ENCODE assay signal across 1 cellular context in the genomic region with DNA sequence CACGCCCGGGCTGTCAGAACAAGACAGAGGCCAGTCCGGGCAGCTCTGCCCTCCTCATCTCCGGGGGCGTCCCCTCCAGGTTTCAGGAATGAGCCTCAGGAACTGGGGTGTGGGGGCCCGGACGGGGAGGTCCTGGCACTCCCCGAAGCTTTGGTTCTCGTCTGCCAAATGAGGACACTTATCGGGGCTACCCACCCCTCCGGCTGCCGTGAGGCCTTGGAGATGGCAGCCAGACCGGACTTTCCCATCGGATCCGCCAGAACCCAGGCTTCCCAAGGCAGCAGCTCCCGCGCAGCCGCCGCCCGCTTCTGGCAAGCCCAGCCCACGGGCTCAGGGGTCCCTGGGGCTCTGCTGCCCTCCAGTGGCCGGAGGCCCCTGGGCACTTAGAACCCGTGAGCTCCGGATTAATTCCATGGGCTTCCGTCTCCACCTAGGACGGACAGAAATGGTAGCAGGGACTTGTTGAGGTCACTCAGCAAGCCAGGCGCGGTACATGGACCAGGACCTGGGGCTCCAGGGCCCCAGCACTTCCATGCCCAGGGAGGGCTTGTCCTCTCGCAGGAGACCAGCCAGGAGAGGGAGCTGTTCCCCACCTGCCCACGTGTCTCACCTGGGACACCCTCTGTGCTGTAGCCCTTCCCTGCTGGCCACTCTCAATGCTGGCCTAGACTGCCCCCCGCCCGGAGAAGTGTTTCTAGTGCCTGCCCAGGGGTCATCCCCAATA.
TF ChIP-seq lines count a peak whose summit lies in the region.

No MANE protein-coding gene starts in this region.

TF ChIP-seq in HepG2, 621 proteins besides CTCF, POLR2A, EP300 and RAD21 (continued from another document):
- TF ChIP-seq HOXA3 (CRISPR knock-in tag; IDR thresholded peaks at IDR 0.05) (0 out of 2 replicates have a peak, but pooled peaks have one; percentile 60), NKX3-1 (CRISPR knock-in tag; IDR thresholded peaks at IDR 0.05) (peak; percentile 78), ZNF891 (CRISPR knock-in tag; IDR thresholded peaks at IDR 0.05) (peak; percentile 88; the same call in 1 of the 2 replicates), RXRB (CRISPR knock-in tag; IDR thresholded peaks at IDR 0.05; ENCODE audit: borderline replicate concordance) (0 out of 2 replicates have a peak, but pooled peaks have one; percentile 33), ZNF33B (CRISPR knock-in tag; IDR thresholded peaks at IDR 0.05) (0 out of 2 replicates have a peak, but pooled peaks have one; percentile 21), U2AF1 (optimal IDR thresholded peaks at IDR 0.05; ENCODE audit: low read depth, low read length) (peak; percentile 48), ZFP1 (CRISPR knock-in tag; IDR thresholded peaks at IDR 0.05) (no peak), ZBTB26 (CRISPR knock-in tag; IDR thresholded peaks at IDR 0.05; ENCODE audit: borderline replicate concordance) (peak; percentile 45; the same call in 1 of the 2 replicates), ZNF672 (CRISPR knock-in tag; IDR thresholded peaks at IDR 0.05) (no peak), ZNF580 (CRISPR knock-in tag; IDR thresholded peaks at IDR 0.05; ENCODE audit: borderline replicate concordance, low read depth) (peak; percentile 52; the same call in 1 of the 2 replicates), SRY (CRISPR knock-in tag; IDR thresholded peaks at IDR 0.05) (peak; percentile 66; the same call in 1 of the 2 replicates), HDAC1 (CRISPR knock-in tag; IDR thresholded peaks at IDR 0.05) (peak; percentile 33; the same call in 1 of the 2 replicates), TBX2 (CRISPR knock-in tag; IDR thresholded peaks at IDR 0.05; ENCODE audit: borderline replicate concordance) (peak; percentile 42; the same call in 1 of the 2 replicates), KLF12 (CRISPR knock-in tag; IDR thresholded peaks at IDR 0.05; ENCODE audit: borderline replicate concordance) (peak; percentile 85; the same call in 1 of the 2 replicates)
